Comparison of ENCODE assay signal across 8 cellular contexts in the genomic region with DNA sequence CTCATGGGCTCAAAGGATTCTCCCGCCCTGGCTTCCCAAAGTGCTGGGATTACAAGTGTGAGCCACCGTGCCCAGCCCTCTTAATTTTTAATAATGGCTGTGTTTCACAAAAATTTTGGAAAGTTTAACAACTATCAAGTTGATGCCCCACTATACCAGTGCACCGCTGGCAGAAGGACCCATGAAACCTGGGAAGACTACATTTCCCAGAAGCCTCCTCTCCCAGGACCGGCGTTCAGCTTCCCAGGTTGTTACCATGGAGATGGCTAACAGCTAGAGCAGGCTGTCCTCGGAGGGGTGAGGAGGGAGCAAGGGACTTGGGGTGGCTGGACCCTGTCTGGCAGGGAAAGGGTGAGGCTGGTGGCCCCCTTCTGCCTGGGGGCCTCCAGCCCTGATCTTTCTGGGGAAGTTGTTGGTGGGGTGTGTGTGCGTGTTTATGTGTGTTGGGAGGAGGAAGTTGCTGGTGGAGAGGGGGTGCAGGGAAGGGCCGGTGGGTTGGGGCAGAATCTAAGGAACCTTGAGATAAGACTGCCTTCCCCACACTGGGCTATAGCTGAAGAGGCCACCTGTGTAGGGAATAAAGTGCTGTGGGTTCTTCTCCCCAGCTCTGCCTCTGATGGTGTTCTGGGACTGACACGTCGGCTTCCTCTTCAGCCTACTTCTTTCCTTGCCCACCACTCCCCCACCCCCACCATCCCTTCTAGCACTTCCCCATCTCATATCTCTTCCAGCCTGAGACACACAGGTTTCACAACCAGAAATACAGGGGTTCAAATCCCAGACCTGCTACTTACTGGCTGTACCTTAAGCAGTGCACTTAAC. TPM values are rescaled to one million over a fixed set of nuclear protein-coding genes. Genes with fewer than 3 reads are reported as not detected.
DNase-seq lines count a peak whose midpoint lies in the region; ATAC-seq, FAIRE-seq and TF ChIP-seq lines count a peak whose summit lies in the region.

A gene with protein sequence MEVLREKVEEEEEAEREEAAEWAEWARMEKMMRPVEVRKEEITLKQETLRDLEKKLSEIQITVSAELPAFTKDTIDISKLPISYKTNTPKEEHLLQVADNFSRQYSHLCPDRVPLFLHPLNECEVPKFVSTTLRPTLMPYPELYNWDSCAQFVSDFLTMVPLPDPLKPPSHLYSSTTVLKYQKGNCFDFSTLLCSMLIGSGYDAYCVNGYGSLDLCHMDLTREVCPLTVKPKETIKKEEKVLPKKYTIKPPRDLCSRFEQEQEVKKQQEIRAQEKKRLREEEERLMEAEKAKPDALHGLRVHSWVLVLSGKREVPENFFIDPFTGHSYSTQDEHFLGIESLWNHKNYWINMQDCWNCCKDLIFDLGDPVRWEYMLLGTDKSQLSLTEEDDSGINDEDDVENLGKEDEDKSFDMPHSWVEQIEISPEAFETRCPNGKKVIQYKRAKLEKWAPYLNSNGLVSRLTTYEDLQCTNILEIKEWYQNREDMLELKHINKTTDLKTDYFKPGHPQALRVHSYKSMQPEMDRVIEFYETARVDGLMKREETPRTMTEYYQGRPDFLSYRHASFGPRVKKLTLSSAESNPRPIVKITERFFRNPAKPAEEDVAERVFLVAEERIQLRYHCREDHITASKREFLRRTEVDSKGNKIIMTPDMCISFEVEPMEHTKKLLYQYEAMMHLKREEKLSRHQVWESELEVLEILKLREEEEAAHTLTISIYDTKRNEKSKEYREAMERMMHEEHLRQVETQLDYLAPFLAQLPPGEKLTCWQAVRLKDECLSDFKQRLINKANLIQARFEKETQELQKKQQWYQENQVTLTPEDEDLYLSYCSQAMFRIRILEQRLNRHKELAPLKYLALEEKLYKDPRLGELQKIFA (plus strand): TSS at position 251 of the 822 bp plus-strand sequence. CDS start 3,144 bp downstream, outside the sequence.

- DNase-seq in NCI-H446 (lab: John Stamatoyannopoulos, UW): peak; percentile 7 to 32
- no peak for DNase-seq in NCI-H446 treated with DMSO at 0.1 percent for 48 hours (lab: John Stamatoyannopoulos, UW)
- DNase-seq in HuH-7.5 (ENCODE audit: low spot score): peak; percentile 77
- DNase-seq in Peyer's patch: peak in 2 of 3 donors; percentile 36 to 62
- DNase-seq in bronchial epithelial cell (ENCODE audit: low read depth): peak; percentile 47
- DNase-seq in iris pigment epithelial cell (ENCODE audit: low read depth): peak; percentile 57
- peak in 1 of 2 donors; percentile 37 for DNase-seq in stimulated activated naive CD8-positive, alpha-beta T cell treated with anti-CD3 and anti-CD28 coated beads, Interleukin-15, amount 100 ng/mL, for 72 hours

- peak within 1 kb of the TSS in 1 of 2 donors; percentile 86 for H3K27ac Mint-ChIP-seq in stimulated activated naive CD8-positive, alpha-beta T cell treated with anti-CD3 and anti-CD28 coated beads, Interleukin-15, amount 100 ng/mL, for 72 hours

- H3K27me3 Mint-ChIP-seq in stimulated activated naive CD8-positive, alpha-beta T cell treated with anti-CD3 and anti-CD28 coated beads, Interleukin-15, amount 100 ng/mL, for 72 hours: no peaks in the 10 kb centered on the region

- no peak for TF ChIP-seq POLR2A in Peyer's patch (IDR thresholded peaks at IDR 0.05)

- H3K27me3 ChIP-seq in Peyer's patch (no peaks in the 10 kb centered on the region), bronchial epithelial cell (ENCODE audit: control insufficient read depth, insufficient read depth, low read length) (no peaks in the 10 kb centered on the region)

- no peak within 1 kb of the TSS for H3K27ac ChIP-seq in Peyer's patch

- H3K4me1 ChIP-seq in Peyer's patch: peaks cover 0 to 7% (median 0%) of the 10 kb centered on the region in 4 donors

- peak within 1 kb of the TSS in 1 of 4 donors; percentile 32 for H3K4me3 ChIP-seq in Peyer's patch
- no peak within 1 kb of the TSS for H3K4me3 ChIP-seq in bronchial epithelial cell (ENCODE audit: low read depth, low read length)

- H3K9me3 ChIP-seq in Peyer's patch: no peaks in the 10 kb centered on the region

- FAIRE-seq in bronchial epithelial cell (lab: Jason Lieb, UNC): no peak

- TF ChIP-seq CTCF in Peyer's patch (IDR thresholded peaks at IDR 0.05) (no peak), bronchial epithelial cell (IDR thresholded peaks at IDR 0.05; ENCODE audit: insufficient read depth, low read length, severe bottlenecking) (no peak)

- peak within 1 kb of the TSS; percentile 56 to 74 for H3K4me3 Mint-ChIP-seq in stimulated activated naive CD8-positive, alpha-beta T cell treated with anti-CD3 and anti-CD28 coated beads, Interleukin-15, amount 100 ng/mL, for 72 hours

- peaks cover 24% of the 10 kb centered on the region for H3K4me1 Mint-ChIP-seq in stimulated activated naive CD8-positive, alpha-beta T cell treated with anti-CD3 and anti-CD28 coated beads, Interleukin-15, amount 100 ng/mL, for 72 hours

- H3K36me3 ChIP-seq in Peyer's patch (no peaks in the 10 kb centered on the region), bronchial epithelial cell (ENCODE audit: control insufficient read depth, insufficient read depth, low read length) (no peaks in the 10 kb centered on the region)

- H3K9me3 Mint-ChIP-seq in stimulated activated naive CD8-positive, alpha-beta T cell treated with anti-CD3 and anti-CD28 coated beads, Interleukin-15, amount 100 ng/mL, for 72 hours: no peaks in the 10 kb centered on the region

- ATAC-seq in stimulated activated naive CD8-positive, alpha-beta T cell treated with anti-CD3 and anti-CD28 coated beads, Interleukin-15, amount 100 ng/mL, for 72 hours: peak; percentile 52
- no peak for ATAC-seq in GM18498 (IDR thresholded peaks at IDR 0.05; ENCODE audit: unreplicated experiment)

RNA-seq across cellular contexts. Expression of the gene that starts here (rescaled TPM):
- total RNA-seq in Peyer's patch: not detected
- not detected in 2 replicates for total RNA-seq in bronchial epithelial cell

Comparison
In these comparisons a context has a peak if more than half of its experiments do, and no peak if none do; other contexts are left out.
1. Peak in DNase-seq in Peyer's patch; RNA of the gene not detected or under 1 TPM.
2. Peak in DNase-seq in bronchial epithelial cell; RNA of the gene not detected or under 1 TPM.